ENCODE assay signal across 2 cellular contexts in the genomic region with DNA sequence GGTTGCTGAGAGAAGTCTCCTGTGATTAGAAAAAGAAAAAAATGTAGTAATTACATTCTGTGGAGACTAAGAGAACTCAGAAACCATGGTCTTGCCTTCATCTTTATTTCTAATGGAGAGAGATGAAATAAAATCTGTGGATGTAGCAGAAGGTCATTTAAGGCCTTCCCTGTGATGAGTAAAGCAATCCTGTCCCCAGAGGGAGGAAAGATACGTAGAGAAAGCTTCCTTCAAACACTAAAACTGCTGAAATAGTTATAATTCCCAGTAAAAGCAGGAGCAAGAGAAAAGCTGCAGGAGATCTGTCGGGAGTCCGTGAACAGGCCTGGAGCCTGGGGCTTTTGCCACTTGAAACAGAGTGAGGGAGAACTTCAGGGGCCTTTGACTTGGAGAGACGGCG.
TF ChIP-seq lines count a peak whose summit lies in the region.

No MANE protein-coding gene starts in this region.

TF ChIP-seq in IMR-90, 13 proteins besides CTCF, POLR2A, EP300 and RAD21:
- TF ChIP-seq USF2 (IDR thresholded peaks at IDR 0.05; ENCODE audit: low read depth, low read length) (no peak), FOS (IDR thresholded peaks at IDR 0.05; ENCODE audit: low read depth, low read length) (no peak), BHLHE40 (IDR thresholded peaks at IDR 0.05; ENCODE audit: low read depth, low read length) (no peak), MXI1 (IDR thresholded peaks at IDR 0.05; ENCODE audit: borderline replicate concordance, low read depth, low read length) (no peak), CHD1 (IDR thresholded peaks at IDR 0.05; ENCODE audit: low read depth, low read length) (no peak), RFX5 (IDR thresholded peaks at IDR 0.05; ENCODE audit: low read depth, low read length) (no peak), NFE2L2 (IDR thresholded peaks at IDR 0.05; ENCODE audit: low read depth, low read length) (no peak), MAZ (IDR thresholded peaks at IDR 0.05; ENCODE audit: borderline replicate concordance, low read depth, low read length) (no peak)
- TF ChIP-seq, protein P1, sequence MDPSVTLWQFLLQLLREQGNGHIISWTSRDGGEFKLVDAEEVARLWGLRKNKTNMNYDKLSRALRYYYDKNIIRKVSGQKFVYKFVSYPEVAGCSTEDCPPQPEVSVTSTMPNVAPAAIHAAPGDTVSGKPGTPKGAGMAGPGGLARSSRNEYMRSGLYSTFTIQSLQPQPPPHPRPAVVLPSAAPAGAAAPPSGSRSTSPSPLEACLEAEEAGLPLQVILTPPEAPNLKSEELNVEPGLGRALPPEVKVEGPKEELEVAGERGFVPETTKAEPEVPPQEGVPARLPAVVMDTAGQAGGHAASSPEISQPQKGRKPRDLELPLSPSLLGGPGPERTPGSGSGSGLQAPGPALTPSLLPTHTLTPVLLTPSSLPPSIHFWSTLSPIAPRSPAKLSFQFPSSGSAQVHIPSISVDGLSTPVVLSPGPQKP (IDR thresholded peaks at IDR 0.05; ENCODE audit: borderline replicate concordance, low read depth, low read length): no peak

TF ChIP-seq in neural cell, 6 proteins besides CTCF, POLR2A, EP300 and RAD21:
- TF ChIP-seq EZH2 (IDR thresholded peaks at IDR 0.05; ENCODE audit: borderline replicate concordance, insufficient read depth, low read length, poor library complexity, severe bottlenecking) (no peak), MXI1 (conservative IDR thresholded peaks at IDR 0.05; ENCODE audit: poor library complexity, severe bottlenecking) (no peak), POLR2AphosphoS5 (IDR thresholded peaks at IDR 0.05) (no peak), TAF1 (IDR thresholded peaks at IDR 0.05; ENCODE audit: low read depth) (no peak), SMC3 (conservative IDR thresholded peaks at IDR 0.05; ENCODE audit: poor library complexity) (no peak)
- TF ChIP-seq, protein P2, sequence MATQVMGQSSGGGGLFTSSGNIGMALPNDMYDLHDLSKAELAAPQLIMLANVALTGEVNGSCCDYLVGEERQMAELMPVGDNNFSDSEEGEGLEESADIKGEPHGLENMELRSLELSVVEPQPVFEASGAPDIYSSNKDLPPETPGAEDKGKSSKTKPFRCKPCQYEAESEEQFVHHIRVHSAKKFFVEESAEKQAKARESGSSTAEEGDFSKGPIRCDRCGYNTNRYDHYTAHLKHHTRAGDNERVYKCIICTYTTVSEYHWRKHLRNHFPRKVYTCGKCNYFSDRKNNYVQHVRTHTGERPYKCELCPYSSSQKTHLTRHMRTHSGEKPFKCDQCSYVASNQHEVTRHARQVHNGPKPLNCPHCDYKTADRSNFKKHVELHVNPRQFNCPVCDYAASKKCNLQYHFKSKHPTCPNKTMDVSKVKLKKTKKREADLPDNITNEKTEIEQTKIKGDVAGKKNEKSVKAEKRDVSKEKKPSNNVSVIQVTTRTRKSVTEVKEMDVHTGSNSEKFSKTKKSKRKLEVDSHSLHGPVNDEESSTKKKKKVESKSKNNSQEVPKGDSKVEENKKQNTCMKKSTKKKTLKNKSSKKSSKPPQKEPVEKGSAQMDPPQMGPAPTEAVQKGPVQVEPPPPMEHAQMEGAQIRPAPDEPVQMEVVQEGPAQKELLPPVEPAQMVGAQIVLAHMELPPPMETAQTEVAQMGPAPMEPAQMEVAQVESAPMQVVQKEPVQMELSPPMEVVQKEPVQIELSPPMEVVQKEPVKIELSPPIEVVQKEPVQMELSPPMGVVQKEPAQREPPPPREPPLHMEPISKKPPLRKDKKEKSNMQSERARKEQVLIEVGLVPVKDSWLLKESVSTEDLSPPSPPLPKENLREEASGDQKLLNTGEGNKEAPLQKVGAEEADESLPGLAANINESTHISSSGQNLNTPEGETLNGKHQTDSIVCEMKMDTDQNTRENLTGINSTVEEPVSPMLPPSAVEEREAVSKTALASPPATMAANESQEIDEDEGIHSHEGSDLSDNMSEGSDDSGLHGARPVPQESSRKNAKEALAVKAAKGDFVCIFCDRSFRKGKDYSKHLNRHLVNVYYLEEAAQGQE (IDR thresholded peaks at IDR 0.05; ENCODE audit: borderline replicate concordance): no peak
